In genomic region chr3:50567386-50568182, GRCh38 we compare ENCODE assay signal across 8 cellular contexts. TPM values are rescaled to one million over a fixed set of nuclear protein-coding genes. Genes with fewer than 3 reads are reported as not detected.
DNase-seq lines count a peak whose midpoint lies in the region; ATAC-seq lines count a peak whose summit lies in the region.

C3orf18 (minus strand) TSS chr3:50567747; CDS start chr3:50565699, 2,048 bp downstream.

- ATAC-seq in GM18909 (IDR thresholded peaks at IDR 0.05; ENCODE audit: poor library complexity, unreplicated experiment) (peak; percentile 83), HG03196 (IDR thresholded peaks at IDR 0.05; ENCODE audit: unreplicated experiment) (peak; percentile 77)

- DNase-seq in AG08396 (ENCODE audit: low spot score), result peak; percentile 98
- peak; percentile 90 for DNase-seq in NCI-H82 (lab: John Stamatoyannopoulos, UW)
- DNase-seq in activated CD8-positive, alpha-beta memory T cell treated with anti-CD3 and anti-CD28 coated beads for 1 hour (ENCODE audit: extremely low read depth in 1 of 2, low read depth in 1 of 2), result peak; percentile 84 to 90
- DNase-seq in effector CD8-positive, alpha-beta T cell (lab: John Stamatoyannopoulos, UW), result peak; percentile 88
- peak; percentile 81 to 84 for DNase-seq in lung microvascular endothelial cell (ENCODE audit: low read depth in 2 of 2)
- DNase-seq in stimulated activated CD4-positive, alpha-beta T cell treated with anti-CD3 and anti-CD28 coated beads, TNF-alpha, amount 100 ng/mL, for 24 hours (ENCODE audit: low read depth in 3 of 3), result peak; percentile 86 to 97 (median 89)

RNA-seq across cellular contexts. Expression of gene C3orf18, which starts in this region (rescaled TPM):
- total RNA-seq in lung microvascular endothelial cell, result 0.87 and 1.4 TPM in 2 replicates

Comparison
In these comparisons a context has a peak if more than half of its experiments do, and no peak if none do; other contexts are left out.
1. Peak in every context shown above with its lines: DNase-seq and ATAC-seq.